ENCODE assay signal across 7 cellular contexts in genomic region chr1:162497104-162497722, GRCh38. TPM values are rescaled to one million over a fixed set of nuclear protein-coding genes. Genes with fewer than 3 reads are reported as not detected.
A peak's percentile ranks its signal among the peaks of the same experiment; 100 is the strongest.
DNase-seq lines count a peak whose midpoint lies in the region; ATAC-seq lines count a peak whose summit lies in the region.

No MANE protein-coding gene starts in this region.

- DNase-seq in immature natural killer cell (no peak), midbrain (lab: John Stamatoyannopoulos, UW) (no peak), NCI-H1092 (lab: John Stamatoyannopoulos, UW) (no peak)
- DNase-seq in stimulated activated naive CD8-positive, alpha-beta T cell treated with anti-CD3 and anti-CD28 coated beads, Interleukin-15, amount 100 ng/mL, for 72 hours, result no peak

- peak overlapping the region; percentile 96 for H3K27ac Mint-ChIP-seq in activated naive CD8-positive, alpha-beta T cell
- peak overlapping the region; percentile 88 to 99 (median 95) for H3K27ac Mint-ChIP-seq in immature natural killer cell
- H3K27ac Mint-ChIP-seq in stimulated activated naive CD8-positive, alpha-beta T cell treated with anti-CD3 and anti-CD28 coated beads, Interleukin-15, amount 100 ng/mL, for 72 hours, result peak overlapping the region; percentile 94 to 96

- peaks cover 16% of the 10 kb centered on the region for H3K4me1 ChIP-seq in HUES64 (ENCODE audit: insufficient read depth, low read length)

- no peaks in the 10 kb centered on the region for H3K27me3 Mint-ChIP-seq in activated naive CD8-positive, alpha-beta T cell
- peaks cover 0 to 5% (median 2%) of the 10 kb centered on the region in 3 donors for H3K27me3 Mint-ChIP-seq in immature natural killer cell (ENCODE audit: low read depth in 3 of 3)
- no peaks in the 10 kb centered on the region for H3K27me3 Mint-ChIP-seq in stimulated activated naive CD8-positive, alpha-beta T cell treated with anti-CD3 and anti-CD28 coated beads, Interleukin-15, amount 100 ng/mL, for 72 hours

- H3K27me3 ChIP-seq in HUES64 (ENCODE audit: insufficient read depth, low read length), result peaks cover 1% of the 10 kb centered on the region; the same call in 1 of the 2 replicates

- 55% methylated on average over 13 of the region's 13 CpGs for WGBS in HUES64

- H3K4me3 Mint-ChIP-seq in activated naive CD8-positive, alpha-beta T cell, result peak overlapping the region; percentile 90
- H3K4me3 Mint-ChIP-seq in immature natural killer cell, result peak overlapping the region; percentile 88 to 97 (median 94)
- peak overlapping the region; percentile 87 to 93 for H3K4me3 Mint-ChIP-seq in stimulated activated naive CD8-positive, alpha-beta T cell treated with anti-CD3 and anti-CD28 coated beads, Interleukin-15, amount 100 ng/mL, for 72 hours

- no peaks in the 10 kb centered on the region for H3K9me3 Mint-ChIP-seq in activated naive CD8-positive, alpha-beta T cell (ENCODE audit: low read depth)
- no peaks in the 10 kb centered on the region for H3K9me3 Mint-ChIP-seq in immature natural killer cell
- H3K9me3 Mint-ChIP-seq in stimulated activated naive CD8-positive, alpha-beta T cell treated with anti-CD3 and anti-CD28 coated beads, Interleukin-15, amount 100 ng/mL, for 72 hours, result no peaks in the 10 kb centered on the region

- peaks cover 2% of the 10 kb centered on the region for H3K36me3 Mint-ChIP-seq in activated naive CD8-positive, alpha-beta T cell
- H3K36me3 Mint-ChIP-seq in immature natural killer cell, result peaks cover 7 to 10% (median 9%) of the 10 kb centered on the region in 3 donors

- H3K9me3 ChIP-seq in HUES64 (ENCODE audit: insufficient read depth, low read depth, low read length), result no peaks in the 10 kb centered on the region

- H3K27ac ChIP-seq in HUES64 (ENCODE audit: low read depth, low read length), result peak overlapping the region; percentile 76

- ATAC-seq in stimulated activated naive CD8-positive, alpha-beta T cell treated with anti-CD3 and anti-CD28 coated beads, Interleukin-15, amount 100 ng/mL, for 72 hours, result no peak
- ATAC-seq in HG03342 (IDR thresholded peaks at IDR 0.05; ENCODE audit: unreplicated experiment), result no peak

- H3K4me3 ChIP-seq in HUES64 (ENCODE audit: low read length), result peak overlapping the region; percentile 71

- peak overlapping the region; percentile 57 for H3K9ac ChIP-seq in HUES64 (ENCODE audit: low read depth, low read length)

- peaks cover 25% of the 10 kb centered on the region for H3K36me3 ChIP-seq in HUES64 (ENCODE audit: insufficient read depth, low read length)

- peaks cover 33% of the 10 kb centered on the region for H3K4me1 Mint-ChIP-seq in activated naive CD8-positive, alpha-beta T cell (ENCODE audit: low read depth)
- peaks cover 36 to 51% of the 10 kb centered on the region in 2 donors for H3K4me1 Mint-ChIP-seq in immature natural killer cell
- H3K4me1 Mint-ChIP-seq in stimulated activated naive CD8-positive, alpha-beta T cell treated with anti-CD3 and anti-CD28 coated beads, Interleukin-15, amount 100 ng/mL, for 72 hours, result peaks cover 27% of the 10 kb centered on the region

RNA-seq across cellular contexts. Expression of gene UHMK1, which starts 0.4 kb away (rescaled TPM):
- 8.2 TPM for polyA plus RNA-seq in HUES64 (2013, experiment 1 of 2)
- 8.2 TPM for polyA plus RNA-seq in HUES64 (2013, experiment 2 of 2)
- polyA plus RNA-seq in immature natural killer cell, result 10 to 100 TPM; 46.1 to 80.9 (median 68.8) TPM
